In the genomic region with DNA sequence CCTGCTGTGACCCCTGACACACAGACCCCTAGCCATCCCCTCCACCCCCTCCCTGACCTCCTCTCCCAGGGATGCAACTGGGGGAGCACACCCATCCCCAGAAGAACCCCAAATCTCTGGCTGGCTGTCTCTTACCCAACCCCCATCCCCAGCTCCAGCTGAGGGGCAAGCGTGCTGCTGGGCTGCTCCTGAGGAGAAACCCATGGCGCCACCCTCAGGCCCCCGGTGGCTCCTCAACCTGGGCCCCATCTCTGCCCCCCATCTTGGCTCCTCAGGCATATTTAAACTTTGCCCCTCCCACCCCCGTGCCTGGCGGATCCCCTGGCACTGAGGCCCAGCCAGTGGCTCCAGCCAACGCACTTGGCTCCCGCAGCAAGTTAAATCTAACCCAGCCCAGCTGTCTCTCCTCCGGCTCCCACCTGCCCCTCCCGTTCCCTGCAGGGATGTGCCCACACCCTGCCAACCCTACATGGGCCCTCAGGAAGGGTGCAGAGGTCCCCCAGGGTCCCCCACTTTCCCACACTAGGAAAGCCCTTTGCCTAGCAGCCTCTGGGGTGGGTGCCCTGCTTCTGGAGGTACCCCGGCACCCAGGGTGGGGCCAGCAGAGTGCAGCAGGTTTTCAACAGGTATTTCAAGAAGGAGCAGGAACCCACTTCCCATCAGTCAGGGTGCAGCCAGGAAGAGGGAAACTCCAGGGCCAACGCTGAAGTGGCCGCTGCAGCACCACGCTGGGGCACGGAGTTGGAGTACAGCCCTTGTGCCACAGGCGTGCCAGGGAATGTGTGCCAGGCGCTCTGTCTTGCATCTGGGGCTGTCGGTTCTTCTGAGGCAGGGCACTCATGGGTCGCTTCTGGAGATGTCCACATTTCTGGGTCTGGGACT, we compare ENCODE assay signal across 14 cellular contexts. TPM values are rescaled to one million over a fixed set of nuclear protein-coding genes. Genes with fewer than 3 reads are reported as not detected.
"Had no signal": no experiment of that assay in that cellular context is flagged by ENCODE, and none has a peak within 500 bp of the region (broad histone marks: within the 10 kb centered on the region; RNA-seq: fewer than 3 reads in every experiment).

No MANE protein-coding gene starts in this region.

- H3K4me3 ChIP-seq: gastrocnemius medialis, hepatocyte, upper lobe of left lung had no signal

- H2AFZ ChIP-seq: hepatocyte had no signal

- H3K27ac ChIP-seq: gastrocnemius medialis, hepatocyte, upper lobe of left lung had no signal

- H3K36me3 ChIP-seq: gastrocnemius medialis, upper lobe of left lung had no signal

- H3K4me3 Mint-ChIP-seq: activated CD4-positive, alpha-beta memory T cell treated with anti-CD3 and anti-CD28 coated beads for 36 hours; neural crest cell; T-helper 2 cell treated with Interferon-gamma antibody and Interleukin-4, amounts not matched to agents 5 μg/mL and 100 μg/mL, for 36 hours had no signal

- H3K27me3 Mint-ChIP-seq: activated CD4-positive, alpha-beta memory T cell treated with anti-CD3 and anti-CD28 coated beads for 36 hours had no signal

- DNase-seq: activated CD4-positive, alpha-beta memory T cell treated with anti-CD3 and anti-CD28 coated beads for 36 hours; activated CD4-positive, alpha-beta T cell treated with anti-CD3 and anti-CD28 coated beads for 1 hour; activated gamma-delta T cell treated with Interleukin-2 at 50 U/mL for 16 hours; activated T-cell treated with anti-CD3 and anti-CD28 coated beads, Interleukin-2, amount 50 U/mL, for 48 hours; aorta; gastrocnemius medialis; kidney; stimulated activated CD4-positive, alpha-beta T cell treated with anti-CD3 and anti-CD28 coated beads, Interleukin-2, amount 100 ng/mL, for 24 hours; stimulated activated naive CD4-positive, alpha-beta T cell treated with Interleukin-2 at 50 U/mL for 16 hours had no signal

- ATAC-seq: gastrocnemius medialis had no signal

- H3K4me2 ChIP-seq: hepatocyte had no signal

- H3K9me3 Mint-ChIP-seq: neural crest cell; T-helper 2 cell treated with Interferon-gamma antibody and Interleukin-4, amounts not matched to agents 5 μg/mL and 100 μg/mL, for 36 hours had no signal

- H3K9me3 ChIP-seq: gastrocnemius medialis, upper lobe of left lung had no signal

- H3K27ac Mint-ChIP-seq: activated CD4-positive, alpha-beta memory T cell treated with anti-CD3 and anti-CD28 coated beads for 36 hours; T-helper 2 cell treated with Interferon-gamma antibody and Interleukin-4, amounts not matched to agents 5 μg/mL and 100 μg/mL, for 36 hours had no signal

- H3K27me3 ChIP-seq: gastrocnemius medialis, hepatocyte, upper lobe of left lung had no signal

- H3K79me2 ChIP-seq: hepatocyte had no signal

- H3K36me3 Mint-ChIP-seq: activated CD4-positive, alpha-beta memory T cell treated with anti-CD3 and anti-CD28 coated beads for 36 hours had no signal

RNA-seq across cellular contexts. Expression of a gene that starts 12.9 kb away (rescaled TPM):
- total RNA-seq: activated CD4-positive, alpha-beta memory T cell treated with anti-CD3 and anti-CD28 coated beads for 36 hours; aorta; gastrocnemius medialis; hepatocyte; kidney; lower leg skin; upper lobe of left lung had no signal
- polyA plus RNA-seq: aorta, hepatocyte had no signal
